In the genomic region with DNA sequence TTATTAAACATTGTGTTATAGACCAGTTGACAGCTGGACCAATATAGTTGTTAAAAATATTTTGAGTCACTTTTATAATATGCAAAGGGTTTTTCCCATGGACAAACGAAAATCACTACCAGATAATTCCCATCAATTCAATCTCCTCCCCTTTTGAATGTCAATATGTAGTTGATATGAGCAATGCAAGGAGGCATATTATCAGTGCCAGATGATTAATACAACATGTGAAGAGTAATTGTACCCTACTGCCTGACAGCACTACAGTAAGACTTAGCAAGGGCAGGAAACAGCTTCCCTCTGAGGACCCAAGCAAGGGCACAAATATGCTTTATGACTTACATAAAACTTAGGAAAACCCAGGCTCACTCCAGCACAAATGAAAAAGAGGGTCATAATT, we compare ENCODE assay signal across 1 cellular context.
TF ChIP-seq lines count a peak whose summit lies in the region.

No MANE protein-coding gene starts in this region.

TF ChIP-seq in WTC11, 78 proteins besides CTCF, POLR2A, EP300 and RAD21 (continued from another document):
- TF ChIP-seq, protein P1, sequence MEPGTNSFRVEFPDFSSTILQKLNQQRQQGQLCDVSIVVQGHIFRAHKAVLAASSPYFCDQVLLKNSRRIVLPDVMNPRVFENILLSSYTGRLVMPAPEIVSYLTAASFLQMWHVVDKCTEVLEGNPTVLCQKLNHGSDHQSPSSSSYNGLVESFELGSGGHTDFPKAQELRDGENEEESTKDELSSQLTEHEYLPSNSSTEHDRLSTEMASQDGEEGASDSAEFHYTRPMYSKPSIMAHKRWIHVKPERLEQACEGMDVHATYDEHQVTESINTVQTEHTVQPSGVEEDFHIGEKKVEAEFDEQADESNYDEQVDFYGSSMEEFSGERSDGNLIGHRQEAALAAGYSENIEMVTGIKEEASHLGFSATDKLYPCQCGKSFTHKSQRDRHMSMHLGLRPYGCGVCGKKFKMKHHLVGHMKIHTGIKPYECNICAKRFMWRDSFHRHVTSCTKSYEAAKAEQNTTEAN (CRISPR knock-in tag; IDR thresholded peaks at IDR 0.05): no peak
- TF ChIP-seq ZNF219 (CRISPR knock-in tag; IDR thresholded peaks at IDR 0.05; ENCODE audit: borderline replicate concordance) (no peak), ZNF423 (CRISPR knock-in tag; IDR thresholded peaks at IDR 0.05) (no peak)
